Comparison of ENCODE assay signal across 29 cellular contexts in genomic region chr6:89567635-89568390, GRCh38.
DNase-seq lines count a peak whose midpoint lies in the region; ATAC-seq and TF ChIP-seq lines count a peak whose summit lies in the region.
"Had no signal": no experiment of that assay in that cellular context is flagged by ENCODE, and none has a peak within 500 bp of the region (broad histone marks: within the 10 kb centered on the region; RNA-seq: fewer than 3 reads in every experiment).

No MANE protein-coding gene starts in this region.

- no peaks in the 10 kb centered on the region for H3K9me3 ChIP-seq in hepatocyte (ENCODE audit: low read depth)
- H3K9me3 ChIP-seq in neural progenitor cell (ENCODE audit: low read depth): no peaks in the 10 kb centered on the region
- H3K9me3 ChIP-seq: breast epithelium, pancreas, SJCRH30, suprapubic skin had no signal

- H3K27me3 ChIP-seq in hepatocyte (no peaks in the 10 kb centered on the region), neural progenitor cell (no peaks in the 10 kb centered on the region)
- H3K27me3 ChIP-seq: breast epithelium, pancreas, SJCRH30, suprapubic skin had no signal

- H3K79me2 ChIP-seq in hepatocyte (no peaks in the 10 kb centered on the region), neural progenitor cell (ENCODE audit: low read depth) (no peaks in the 10 kb centered on the region)

- peak; percentile 68 for ATAC-seq in left ventricle myocardium superior
- ATAC-seq in left cardiac atrium: no peak
- ATAC-seq in GM21526 (IDR thresholded peaks at IDR 0.05; ENCODE audit: low FRiP score, unreplicated experiment): no peak
- ATAC-seq: activated CD4-positive, alpha-beta T cell treated with anti-CD3 and anti-CD28 coated beads for 36 hours; naive thymus-derived CD4-positive, alpha-beta T cell had no signal

- no peaks in the 10 kb centered on the region for H3K9me2 ChIP-seq in hepatocyte (replicated peaks; ENCODE audit: insufficient read depth)

- DNase-seq in left ventricle myocardium superior (no peak), left cardiac atrium (no peak), hepatocyte (ENCODE audit: low spot score) (no peak), neural progenitor cell (ENCODE audit: low spot score) (no peak), NCI-H1694 treated with DMSO at 0.1 percent for 48 hours (lab: John Stamatoyannopoulos, UW) (no peak), GM10248 (ENCODE audit: extremely low spot score) (no peak), ureter (ENCODE audit: low spot score) (no peak)
- DNase-seq: activated CD4-positive, alpha-beta T cell treated with anti-CD3 and anti-CD28 coated beads for 36 hours; activated naive CD4-positive, alpha-beta T cell treated with anti-CD3 and anti-CD28 coated beads, Interleukin-2, amount 50 U/mL, for 16 hours; AML-193; CD4-positive, CD25-positive, alpha-beta regulatory T cell; effector memory CD4-positive, alpha-beta T cell; EL; H9; naive thymus-derived CD4-positive, alpha-beta T cell; NCI-H1417 treated with DMSO at 0.1 percent for 48 hours; NCI-H2081 treated with DMSO at 0.1 percent for 48 hours; NCI-H446; pancreas; SJCRH30; stimulated activated naive CD4-positive, alpha-beta T cell treated with Interleukin-2 at 50 U/mL for 16 hours; T1000 had no signal

- H3F3A ChIP-seq in neural progenitor cell (ENCODE audit: low read depth): peaks cover 27% of the 10 kb centered on the region

- H4K20me1 ChIP-seq in hepatocyte (ENCODE audit: insufficient read depth, poor library complexity, severe bottlenecking): no peaks in the 10 kb centered on the region
- H4K20me1 ChIP-seq in neural progenitor cell (ENCODE audit: low read depth): no peaks in the 10 kb centered on the region

- WGBS in hepatocyte (ENCODE audit: low lambda C conversion rate, missing lambda C conversion rate): 76% methylated on average over 6 of the region's 6 CpGs

- peaks cover 10% of the 10 kb centered on the region for H3K4me1 ChIP-seq in hepatocyte (ENCODE audit: insufficient read depth)
- peaks cover 57% of the 10 kb centered on the region for H3K4me1 ChIP-seq in neural progenitor cell
- H3K4me1 ChIP-seq: breast epithelium, pancreas, SJCRH30, suprapubic skin had no signal

- peaks cover 60% of the 10 kb centered on the region for H3K4me1 Mint-ChIP-seq in neural progenitor cell
- H3K4me1 Mint-ChIP-seq: activated CD4-positive, alpha-beta T cell treated with anti-CD3 and anti-CD28 coated beads for 36 hours; CD4-positive, CD25-positive, alpha-beta regulatory T cell; naive thymus-derived CD4-positive, alpha-beta T cell had no signal

- H3K9me3 Mint-ChIP-seq in neural progenitor cell: peaks cover 2% of the 10 kb centered on the region
- H3K9me3 Mint-ChIP-seq: activated T-helper 2 cell treated with anti-CD3 and anti-CD28 coated beads, Interferon-gamma antibody, Interleukin-2, Interleukin-4, amounts not matched to agents 10 μg/mL and 5 μg/mL and 100 μg/mL, durations not matched to agents 14 hours and 24 hours and 36 hours; CD4-positive, CD25-positive, alpha-beta regulatory T cell; H9; naive thymus-derived CD4-positive, alpha-beta T cell had no signal

- no peak overlapping the region for H3K9ac ChIP-seq in neural progenitor cell

- TF ChIP-seq CTCF in hepatocyte (IDR thresholded peaks at IDR 0.05; ENCODE audit: poor library complexity) (no peak), neural progenitor cell (IDR thresholded peaks at IDR 0.05) (no peak), GM10248 (IDR thresholded peaks at IDR 0.05; ENCODE audit: control extremely low read depth, extremely low read depth, low read depth, missing control alignments) (no peak)

- intact Hi-C loops in left ventricle myocardium superior (cut with micrococcal nuclease): no loop called here
- intact Hi-C loops in left cardiac atrium (cut with DNase I): no loop called here

- H3K27ac Mint-ChIP-seq in neural progenitor cell: peak overlapping the region; percentile 100
- H3K27ac Mint-ChIP-seq: activated CD4-positive, alpha-beta T cell treated with anti-CD3 and anti-CD28 coated beads for 36 hours; activated T-helper 2 cell treated with anti-CD3 and anti-CD28 coated beads, Interferon-gamma antibody, Interleukin-2, Interleukin-4, amounts not matched to agents 10 μg/mL and 5 μg/mL and 100 μg/mL, durations not matched to agents 14 hours and 24 hours and 36 hours; CD4-positive, CD25-positive, alpha-beta regulatory T cell; naive thymus-derived CD4-positive, alpha-beta T cell had no signal

- H3K27me3 Mint-ChIP-seq in neural progenitor cell (ENCODE audit: insufficient read depth, low read depth): peaks cover 8% of the 10 kb centered on the region
- H3K27me3 Mint-ChIP-seq: activated CD4-positive, alpha-beta T cell treated with anti-CD3 and anti-CD28 coated beads for 36 hours had no signal

- H2AFZ ChIP-seq in hepatocyte: no peak overlapping the region
- H2AFZ ChIP-seq in neural progenitor cell (replicated peaks): no peak overlapping the region

- H3K36me3 Mint-ChIP-seq in neural progenitor cell: peaks cover 17% of the 10 kb centered on the region
- H3K36me3 Mint-ChIP-seq: CD4-positive, CD25-positive, alpha-beta regulatory T cell; naive thymus-derived CD4-positive, alpha-beta T cell had no signal

- peak overlapping the region; percentile 62 for H3K4me2 ChIP-seq in hepatocyte
- H3K4me2 ChIP-seq in neural progenitor cell: peak overlapping the region; percentile 69
- H3K4me2 ChIP-seq: smooth muscle cell had no signal

- CTCF ChIA-PET in GM10248 (lab: Yijun Ruan, JAX): interaction anchor here (0.7 to 1.8 kb wide), 5 partner anchors 11 to 196 kb away, joined by 3 to 6 read pairs (median 3); no protein-coding TSS in a partner anchor

- POLR2A ChIA-PET in GM10248 (lab: Yijun Ruan, JAX): no interaction called here

- H3K36me3 ChIP-seq in hepatocyte (replicated peaks; ENCODE audit: insufficient read depth, low read depth) (no peaks in the 10 kb centered on the region), neural progenitor cell (no peaks in the 10 kb centered on the region)
- H3K36me3 ChIP-seq: breast epithelium, pancreas, SJCRH30, suprapubic skin had no signal

- peak overlapping the region; percentile 78 for H3K4me3 Mint-ChIP-seq in neural progenitor cell
- H3K4me3 Mint-ChIP-seq: activated CD4-positive, alpha-beta T cell treated with anti-CD3 and anti-CD28 coated beads for 36 hours; CD4-positive, CD25-positive, alpha-beta regulatory T cell; H9; naive thymus-derived CD4-positive, alpha-beta T cell had no signal

- no peak overlapping the region for H3K4me3 ChIP-seq in hepatocyte
- no peak overlapping the region for H3K4me3 ChIP-seq in neural progenitor cell
- H3K4me3 ChIP-seq: breast epithelium, pancreas, SJCRH30, smooth muscle cell, suprapubic skin had no signal

- peak overlapping the region; percentile 35 for H3K27ac ChIP-seq in hepatocyte
- peak overlapping the region; percentile 94 for H3K27ac ChIP-seq in neural progenitor cell
- H3K27ac ChIP-seq: breast epithelium, HL-60, pancreas, SJCRH30, suprapubic skin, VCaP had no signal
